In genomic region chr1:205668951-205669340, GRCh38 we compare ENCODE assay signal across 9 cellular contexts.
DNase-seq lines count a peak whose midpoint lies in the region; ATAC-seq and TF ChIP-seq lines count a peak whose summit lies in the region.
"Had no signal": no experiment of that assay in that cellular context is flagged by ENCODE, and none has a peak within 500 bp of the region (broad histone marks: within the 10 kb centered on the region; RNA-seq: fewer than 3 reads in every experiment).

No MANE protein-coding gene starts in this region.

- ATAC-seq in GM18868 (IDR thresholded peaks at IDR 0.05; ENCODE audit: unreplicated experiment) (peak; percentile 31), HG03159 (IDR thresholded peaks at IDR 0.05; ENCODE audit: unreplicated experiment) (peak; percentile 44), HG02763 (IDR thresholded peaks at IDR 0.05; ENCODE audit: unreplicated experiment) (no peak)

- no peak overlapping the region for H3K4me3 ChIP-seq in retinal pigment epithelial cell (ENCODE audit: low read length)

- peak overlapping the region; percentile 86 for H3K27ac ChIP-seq in caudate nucleus (ENCODE audit: low read depth, low read length)

- no peak for DNase-seq in caudate nucleus (lab: John Stamatoyannopoulos, UW)
- no peak for DNase-seq in retinal pigment epithelial cell (ENCODE audit: low read depth)
- DNase-seq in EL, result no peak
- DNase-seq in SW 1271 (lab: John Stamatoyannopoulos, UW), result no peak
- no peak for DNase-seq in NCI-H1417 (lab: John Stamatoyannopoulos, UW)
- DNase-seq: activated T-cell treated with anti-CD3 and anti-CD28 coated beads, Interleukin-2, amount 50 U/mL, for 1 hour had no signal

- peak; percentile 32 for TF ChIP-seq CTCF in retinal pigment epithelial cell (conservative IDR thresholded peaks at IDR 0.05; ENCODE audit: low read depth, low read length)
